ENCODE assay signal across 21 cellular contexts in the genomic region with DNA sequence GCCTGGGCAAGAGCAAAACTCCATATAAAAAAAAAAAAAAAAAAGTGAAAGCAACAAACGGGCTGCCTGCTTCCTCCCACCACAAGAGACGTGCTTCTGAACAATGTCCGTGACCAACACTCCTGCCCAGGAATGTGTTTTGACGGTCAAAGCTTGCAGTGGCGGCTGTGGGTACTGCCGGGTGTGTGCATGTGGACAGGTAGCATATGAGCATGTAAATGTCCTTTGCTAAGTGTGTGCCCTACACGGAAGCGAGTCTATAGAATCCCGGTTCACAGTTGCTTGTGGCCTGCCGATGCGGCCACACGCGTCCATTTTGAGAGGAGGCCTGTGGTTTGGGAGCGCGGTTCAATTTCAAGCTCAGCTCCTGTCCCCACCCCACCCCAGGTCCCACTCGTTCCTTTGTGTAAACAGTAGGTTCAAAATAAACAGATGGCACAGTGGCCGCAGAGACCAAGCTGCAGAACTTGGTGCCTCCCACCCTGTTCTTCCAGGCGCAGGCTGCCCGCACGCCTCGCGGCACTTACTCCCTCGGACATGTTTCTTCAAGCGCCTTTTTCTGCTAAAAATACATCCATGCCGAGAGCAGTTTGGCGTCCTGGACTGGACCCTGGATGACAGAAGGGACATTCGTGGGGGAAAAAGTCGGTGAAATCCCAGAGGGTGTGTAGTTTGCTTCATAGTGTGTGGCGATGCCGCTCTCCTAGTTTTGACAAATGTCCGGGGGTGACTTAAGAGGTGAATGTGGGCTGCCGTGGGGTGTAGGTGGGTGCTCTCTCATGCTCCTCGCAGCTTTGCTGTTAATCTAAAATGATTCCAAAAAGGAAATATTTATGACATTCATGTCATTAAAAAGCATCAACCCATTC. TPM values are rescaled to one million over a fixed set of nuclear protein-coding genes. Genes with fewer than 3 reads are reported as not detected.
DNase-seq lines count a peak whose midpoint lies in the region; TF ChIP-seq lines count a peak whose summit lies in the region.
"Had no signal": no experiment of that assay in that cellular context is flagged by ENCODE, and none has a peak within 500 bp of the region (broad histone marks: within the 10 kb centered on the region; RNA-seq: fewer than 3 reads in every experiment).

No MANE protein-coding gene starts in this region.

- in situ Hi-C loops in T47D (cut with HindIII; ENCODE audit: low pct_unique_long_range_greater_than_20kb, low sequenced_read_pairs): no loop called here

- TF ChIP-seq CTCF in MCF 10A (IDR thresholded peaks at IDR 0.05; ENCODE audit: unreplicated experiment) (no peak), progenitor cell of endocrine pancreas (IDR thresholded peaks at IDR 0.05; ENCODE audit: unreplicated experiment) (peak; percentile 12)

- peaks cover 25% of the 10 kb centered on the region for H3K27me3 Mint-ChIP-seq in MCF 10A (ENCODE audit: insufficient read depth, unreplicated experiment)
- H3K27me3 Mint-ChIP-seq in progenitor cell of endocrine pancreas: peaks cover 50% of the 10 kb centered on the region

- intact Hi-C loops in MCF 10A (cut with micrococcal nuclease): no loop called here

- no TSS peak for BruUV-seq in MCF 10A (replicated peaks; lab: Mats Ljungman, UMichigan)

- H3K4me3 Mint-ChIP-seq in MCF 10A (ENCODE audit: unreplicated experiment) (no peak overlapping the region), progenitor cell of endocrine pancreas (ENCODE audit: low read depth) (no peak overlapping the region)

- POLR2A ChIA-PET in MCF 10A (lab: Yijun Ruan, JAX): no interaction called here

- DNase-seq in T47D (ENCODE audit: low read depth in 1 of 2, low spot score in 1 of 2): peak; percentile 69 to 70
- DNase-seq in MCF 10A (ENCODE audit: unreplicated experiment): no peak
- peak; percentile 2 for DNase-seq in LoVo (ENCODE audit: low spot score)
- DNase-seq in ecto neural progenitor cell (ENCODE audit: low spot score): peak; percentile 43
- DNase-seq in progenitor cell of endocrine pancreas (ENCODE audit: low spot score, unreplicated experiment): no peak
- no peak for DNase-seq in superior temporal gyrus (ENCODE audit: extremely low spot score)
- no peak for DNase-seq in NCI-H2107 (lab: John Stamatoyannopoulos, UW)
- no peak for DNase-seq in stimulated activated CD4-positive, alpha-beta T cell treated with anti-CD3 and anti-CD28 coated beads, Interleukin-2, amount 100 ng/mL, for 24 hours
- DNase-seq: activated CD4-positive, CD25-positive, alpha-beta regulatory T cell; activated naive CD4-positive, alpha-beta T cell treated with Interleukin-2 at 50 U/mL for 16 hours; COR-L47; mesendoderm; NCI-H1930; NCI-H510A treated with DMSO at 0.1 percent for 48 hours; T-helper 1 cell had no signal

- H3K4me1 Mint-ChIP-seq in MCF 10A (ENCODE audit: insufficient read depth, unreplicated experiment): no peaks in the 10 kb centered on the region
- H3K4me1 Mint-ChIP-seq in progenitor cell of endocrine pancreas (ENCODE audit: low read depth): no peaks in the 10 kb centered on the region

- H3K36me3 Mint-ChIP-seq in MCF 10A (ENCODE audit: insufficient read depth, unreplicated experiment): no peaks in the 10 kb centered on the region
- no peaks in the 10 kb centered on the region for H3K36me3 Mint-ChIP-seq in progenitor cell of endocrine pancreas (ENCODE audit: insufficient read depth)

- H3K27ac Mint-ChIP-seq in MCF 10A (ENCODE audit: low read depth, unreplicated experiment): no peak overlapping the region
- no peak overlapping the region for H3K27ac Mint-ChIP-seq in progenitor cell of endocrine pancreas

- CTCF ChIA-PET in MCF 10A (lab: Yijun Ruan, JAX): no interaction called here

- H3K9me3 Mint-ChIP-seq in MCF 10A (ENCODE audit: unreplicated experiment) (no peaks in the 10 kb centered on the region), progenitor cell of endocrine pancreas (ENCODE audit: low read depth) (no peaks in the 10 kb centered on the region)

RNA-seq across cellular contexts. Expression of a gene that starts 11.5 kb away (rescaled TPM):
- not detected in 2 replicates for total RNA-seq in MCF 10A (2022)
- not detected in 2 replicates for total RNA-seq in progenitor cell of endocrine pancreas
- total RNA-seq: colonic mucosa, G401, H1, HT1080, sciatic nerve, suprapubic skin had no signal

Comparison
In these comparisons a context has a peak if more than half of its experiments do, and no peak if none do; other contexts are left out.
1. DNase-seq: peak in T47D (2 of 2), LoVo (single experiment) and ecto neural progenitor cell (single experiment); none in MCF 10A (single experiment), progenitor cell of endocrine pancreas (single experiment), superior temporal gyrus (single experiment), NCI-H2107 (single experiment) and stimulated activated CD4-positive, alpha-beta T cell treated with anti-CD3 and anti-CD28 coated beads, Interleukin-2, amount 100 ng/mL, for 24 hours (0 of 2).